ENCODE assay signal across 8 cellular contexts in genomic region chr6:52285174-52286068, GRCh38. TPM values are rescaled to one million over a fixed set of nuclear protein-coding genes. Genes with fewer than 3 reads are reported as not detected.
DNase-seq lines count a peak whose midpoint lies in the region; ATAC-seq and TF ChIP-seq lines count a peak whose summit lies in the region.

No MANE protein-coding gene starts in this region.

- H3K18ac ChIP-seq in mesendoderm (ENCODE audit: low read length), result no peak overlapping the region

- H3K4ac ChIP-seq in mesendoderm (ENCODE audit: low read depth, low read length), result no peak overlapping the region

- no peaks in the 10 kb centered on the region for H3K27me3 Mint-ChIP-seq in MCF 10A (ENCODE audit: insufficient read depth, unreplicated experiment)

- peaks cover 6% of the 10 kb centered on the region for H3K36me3 ChIP-seq in mesendoderm (ENCODE audit: control insufficient read depth, insufficient read depth, low read length)

- H3K36me3 Mint-ChIP-seq in MCF 10A (ENCODE audit: insufficient read depth, unreplicated experiment), result peaks cover 29% of the 10 kb centered on the region

- peak; percentile 25 for TF ChIP-seq CTCF in MCF 10A (IDR thresholded peaks at IDR 0.05; ENCODE audit: unreplicated experiment)

- H2BK5ac ChIP-seq in mesendoderm (ENCODE audit: low read length), result no peak overlapping the region

- H3K79me1 ChIP-seq in mesendoderm (ENCODE audit: low read length), result peaks cover 5% of the 10 kb centered on the region

- no peak overlapping the region for H4K8ac ChIP-seq in mesendoderm (ENCODE audit: low read depth, low read length)

- H4K5ac ChIP-seq in mesendoderm (ENCODE audit: low read length), result no peak overlapping the region

- H3K27ac Mint-ChIP-seq in MCF 10A (ENCODE audit: low read depth, unreplicated experiment), result no peak overlapping the region

- peaks cover 24% of the 10 kb centered on the region for H3K79me2 ChIP-seq in mesendoderm (ENCODE audit: control insufficient read depth, insufficient read depth, low read length)

- peaks cover 12% of the 10 kb centered on the region for H3K4me1 Mint-ChIP-seq in MCF 10A (ENCODE audit: insufficient read depth, unreplicated experiment)

- no CpG with 5 or more reads among the region's 13 CpGs for WGBS in mesendoderm (ENCODE audit: extremely low coverage, insufficient coverage, low lambda C conversion rate)

- in situ Hi-C loops in KBM-7 (cut with MboI; ENCODE audit: low pct_unique_long_range_greater_than_20kb, low sequenced_read_pairs), result loop anchor here (25.0 kb wide), 2 partner anchors 102 to 377 kb away; partner anchors contain the start of gene TMEM14A

- H3K4me3 ChIP-seq in GM08714 (ENCODE audit: low read length), result peak overlapping the region; percentile 55
- no peak overlapping the region for H3K4me3 ChIP-seq in mesendoderm (ENCODE audit: low read length)

- H2BK120ac ChIP-seq in mesendoderm (ENCODE audit: low read depth, low read length), result no peak overlapping the region

- H3K27ac ChIP-seq in mesendoderm (ENCODE audit: low read depth, low read length), result no peak overlapping the region

- peak overlapping the region; percentile 70 for H3K9ac ChIP-seq in mesendoderm (ENCODE audit: low read length)

- H3K23ac ChIP-seq in mesendoderm (ENCODE audit: low read length), result no peak overlapping the region

- no peak overlapping the region for H3K4me3 Mint-ChIP-seq in MCF 10A (ENCODE audit: unreplicated experiment)

- H3K4me1 ChIP-seq in mesendoderm (ENCODE audit: control insufficient read depth, low read depth, low read length), result no peaks in the 10 kb centered on the region

- no peak overlapping the region for H2AK5ac ChIP-seq in mesendoderm (ENCODE audit: low read length)

- BruUV-seq in MCF 10A (replicated peaks; lab: Mats Ljungman, UMichigan), result no TSS peak

- H3K4me2 ChIP-seq in mesendoderm (ENCODE audit: low read length), result peak overlapping the region; percentile 47

- no peaks in the 10 kb centered on the region for H3K9me3 Mint-ChIP-seq in MCF 10A (ENCODE audit: unreplicated experiment)

- POLR2A ChIA-PET in MCF 10A (lab: Yijun Ruan, JAX), result interaction anchor here (0.7 to 3.6 kb wide), 15 partner anchors 17 to 387 kb away, joined by 3 to 21 read pairs (median 4); partner anchors contain the start of genes EFHC1 and PAQR8

- intact Hi-C loops in MCF 10A (cut with micrococcal nuclease), result loop anchor here (1.0 to 10.0 kb wide), 5 partner anchors 67 to 377 kb away; partner anchors contain the start of gene PAQR8

- no peak overlapping the region for H2BK15ac ChIP-seq in mesendoderm (replicated peaks; ENCODE audit: low read depth)

- DNase-seq in NCI-H2171 (lab: John Stamatoyannopoulos, UW), result peak; percentile 59
- peak; percentile 7 for DNase-seq in MCF 10A (ENCODE audit: unreplicated experiment)
- no peak for DNase-seq in mesendoderm
- DNase-seq in NCI-H2029 (lab: John Stamatoyannopoulos, UW), result no peak
- DNase-seq in KBM-7, result no peak

- peak overlapping the region; percentile 73 for H3K56ac ChIP-seq in mesendoderm (ENCODE audit: low read length)

- no peaks in the 10 kb centered on the region for H3K27me3 ChIP-seq in mesendoderm (ENCODE audit: insufficient read depth, low read length, poor library complexity)

- ATAC-seq in GM18520 (IDR thresholded peaks at IDR 0.05; ENCODE audit: unreplicated experiment), result no peak
- ATAC-seq in HG02938 (IDR thresholded peaks at IDR 0.05; ENCODE audit: unreplicated experiment), result no peak

- CTCF ChIA-PET in MCF 10A (lab: Yijun Ruan, JAX), result interaction anchor here (0.6 to 6.9 kb wide), 31 partner anchors 13 to 394 kb away, joined by 3 to 137 read pairs (median 4); no protein-coding TSS in a partner anchor

RNA-seq across cellular contexts. Expression of gene MCM3, which starts 0.9 kb away (rescaled TPM):
- total RNA-seq in MCF 10A (2022), result 16.3 and 24.9 TPM in 2 replicates
- polyA plus RNA-seq in mesendoderm (2013, experiment 1 of 2), result 166 TPM
- 164 TPM for polyA plus RNA-seq in mesendoderm (2013, experiment 2 of 2)

RNA-seq across cellular contexts. Expression of gene IL17F, which starts 41.1 kb away (rescaled TPM):
- not detected in 2 replicates for total RNA-seq in MCF 10A (2022)
- polyA plus RNA-seq in mesendoderm (2013, experiment 1 of 2), result not detected
- polyA plus RNA-seq in mesendoderm (2013, experiment 2 of 2), result not detected

Comparison
In these comparisons a context has a peak if more than half of its experiments do, and no peak if none do; other contexts are left out.
1. DNase-seq: peak in NCI-H2171 (single experiment) and MCF 10A (single experiment); none in mesendoderm (single experiment), NCI-H2029 (single experiment) and KBM-7 (single experiment).